In the genomic region with DNA sequence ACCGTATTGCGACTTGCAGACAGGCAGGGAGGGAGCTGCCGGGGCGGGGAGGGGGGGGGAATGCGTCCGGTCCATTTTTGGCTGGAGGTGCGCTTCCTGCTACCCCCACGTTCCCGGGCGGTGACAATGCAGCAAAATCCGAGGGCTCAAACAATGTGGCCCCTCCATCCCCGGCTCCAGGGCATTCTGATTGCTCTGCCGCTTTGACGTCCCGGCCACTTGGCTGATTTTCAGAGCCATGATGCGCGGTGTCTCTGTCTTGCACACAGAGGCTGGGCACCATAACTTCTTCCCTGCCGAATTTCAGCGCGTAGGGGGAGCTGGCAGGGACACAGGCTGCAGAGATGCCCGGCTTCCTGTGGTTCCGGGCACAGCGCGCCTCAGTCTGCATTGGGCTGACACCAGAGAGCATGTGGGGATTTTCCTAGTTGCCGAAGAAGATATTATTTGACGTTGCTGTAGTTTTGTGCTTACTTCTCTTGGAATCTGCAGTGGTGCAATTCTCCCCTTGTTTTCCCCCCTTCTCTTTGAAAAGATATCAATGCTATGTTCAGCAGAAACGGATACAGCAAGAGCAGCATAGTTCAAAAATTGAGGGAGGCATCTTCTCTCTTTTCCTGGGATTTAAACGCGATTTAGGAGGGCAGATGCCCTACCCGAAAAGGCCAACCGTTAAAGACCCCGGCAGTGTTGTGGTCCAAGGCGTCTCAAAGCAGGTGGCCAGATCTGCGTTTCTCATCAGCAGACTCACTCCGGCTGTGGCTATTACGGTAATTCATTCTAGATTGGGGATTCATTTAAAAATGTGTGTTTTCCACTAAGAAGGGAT, we compare ENCODE assay signal across 9 cellular contexts. TPM values are rescaled to one million over a fixed set of nuclear protein-coding genes. Genes with fewer than 3 reads are reported as not detected.
DNase-seq lines count a peak whose midpoint lies in the region; ATAC-seq and TF ChIP-seq lines count a peak whose summit lies in the region.
"Had no signal": no experiment of that assay in that cellular context is flagged by ENCODE, and none has a peak within 500 bp of the region (broad histone marks: within the 10 kb centered on the region; RNA-seq: fewer than 3 reads in every experiment).

No MANE protein-coding gene starts in this region.

- H3K23ac ChIP-seq in H9 (ENCODE audit: insufficient read length, low read depth, low read length) = no peak overlapping the region

- H4K5ac ChIP-seq in H9 (ENCODE audit: insufficient read length, low read depth, low read length) = no peak overlapping the region

- H3K27me3 ChIP-seq in H9 (ENCODE audit: insufficient read depth, low read length) (no peaks in the 10 kb centered on the region), breast epithelium (peaks cover 5 to 64% of the 10 kb centered on the region in 2 donors), Karpas-422 (ENCODE audit: low read length) (no peaks in the 10 kb centered on the region; the same call in 1 of the 2 replicates)

- H3K79me1 ChIP-seq in H9 (ENCODE audit: insufficient read depth, low read depth, low read length, poor library complexity, severe bottlenecking) = no peaks in the 10 kb centered on the region

- peaks cover 10% of the 10 kb centered on the region; the same call in 1 of the 2 replicates for H3K4me1 ChIP-seq in H9 (ENCODE audit: insufficient read depth, low read length)
- H3K4me1 ChIP-seq in breast epithelium = no peaks in the 10 kb centered on the region
- no peaks in the 10 kb centered on the region for H3K4me1 ChIP-seq in mucosa of descending colon (ENCODE audit: low read depth)
- no peaks in the 10 kb centered on the region for H3K4me1 ChIP-seq in Karpas-422 (ENCODE audit: low read length)

- no peak overlapping the region for H2BK15ac ChIP-seq in H9 (ENCODE audit: low read depth, low read length)

- H3K4me3 Mint-ChIP-seq in H9 = peak overlapping the region; percentile 77 to 84

- no peaks in the 10 kb centered on the region for H4K20me1 ChIP-seq in H9 (ENCODE audit: control insufficient read depth, insufficient read depth, insufficient read length)
- no peaks in the 10 kb centered on the region for H4K20me1 ChIP-seq in Karpas-422 (ENCODE audit: insufficient read depth, low read depth, low read length)

- no peak for TF ChIP-seq CTCF in H9 (conservative IDR thresholded peaks at IDR 0.05)
- TF ChIP-seq CTCF in breast epithelium (IDR thresholded peaks at IDR 0.05) = no peak
- TF ChIP-seq CTCF in mucosa of descending colon (IDR thresholded peaks at IDR 0.05) = no peak

- DNase-seq in A172 (ENCODE audit: low spot score) (peak; percentile 14), H9 (no peak), breast epithelium (ENCODE audit: low spot score in 2 of 2) (no peak), mucosa of descending colon (peak in 2 of 3 donors; percentile 23 to 34), RPMI8226 (no peak), Karpas-422 (no peak), SW 1271 (lab: John Stamatoyannopoulos, UW) (no peak), NCI-H187 treated with DMSO at 0.1 percent for 48 hours (lab: John Stamatoyannopoulos, UW) (no peak)

- no peak overlapping the region for H2AK5ac ChIP-seq in H9 (ENCODE audit: insufficient read length, low read length)

- no peaks in the 10 kb centered on the region for H3K9me3 Mint-ChIP-seq in H9

- no peak overlapping the region for H4K91ac ChIP-seq in H9 (ENCODE audit: insufficient read length, low read depth, low read length)

- peaks cover 15% of the 10 kb centered on the region for H3K23me2 ChIP-seq in H9 (ENCODE audit: insufficient read length, low read depth, low read length, poor library complexity, severe bottlenecking)

- WGBS in H9 (ENCODE audit: extremely low coverage, insufficient read length, low lambda C conversion rate) = no CpG with 5 or more reads among the region's 36 CpGs

- H3K4me2 ChIP-seq in H9 (ENCODE audit: insufficient read depth, insufficient read length, low read length) (peak overlapping the region; percentile 54), Karpas-422 (ENCODE audit: low read depth, low read length, poor library complexity, severe bottlenecking) (no peak overlapping the region)

- H3K14ac ChIP-seq in H9 (ENCODE audit: insufficient read depth, low read length) = 0 out of 2 replicates have a peak overlapping the region, but pooled peaks have one; percentile 30

- no peak for TF ChIP-seq POLR2A in breast epithelium (IDR thresholded peaks at IDR 0.05)

- peaks cover 52 to 63% of the 10 kb centered on the region in 2 experiments for H3K4me1 Mint-ChIP-seq in H9

- H3K36me3 ChIP-seq in breast epithelium (no peaks in the 10 kb centered on the region), mucosa of descending colon (ENCODE audit: low read depth) (no peaks in the 10 kb centered on the region), Karpas-422 (ENCODE audit: insufficient read depth, low read length) (no peaks in the 10 kb centered on the region)

- intact Hi-C loops in breast epithelium (cut with DNase I; ENCODE audit: low total_unique reads) (no loop called here), mucosa of descending colon (cut with DNase I, micrococcal nuclease) (no loop called here)

- H3K27me3 Mint-ChIP-seq in H9 (ENCODE audit: low read depth) = peaks cover 24% of the 10 kb centered on the region

- H3T11ph ChIP-seq in H9 (ENCODE audit: low read length) = no peak overlapping the region

- H3K9me3 ChIP-seq in H9 (ENCODE audit: control insufficient read depth, low read depth, low read length) (no peaks in the 10 kb centered on the region), breast epithelium (no peaks in the 10 kb centered on the region), mucosa of descending colon (no peaks in the 10 kb centered on the region), Karpas-422 (ENCODE audit: low read length) (no peaks in the 10 kb centered on the region)

- H2BK20ac ChIP-seq in H9 (ENCODE audit: low read depth, low read length, poor library complexity, severe bottlenecking) = no peak overlapping the region

- H3K56ac ChIP-seq in H9 (ENCODE audit: insufficient read length, low read depth, low read length) = no peak overlapping the region

- no peak overlapping the region for H2BK12ac ChIP-seq in H9 (ENCODE audit: insufficient read length, low read depth, low read length)

- H3K4ac ChIP-seq in H9 (ENCODE audit: low read depth, low read length) = no peak overlapping the region

- ATAC-seq in mucosa of descending colon = no peak

- H3K79me2 ChIP-seq in H9 (ENCODE audit: insufficient read depth, low read length) (peaks cover 7% of the 10 kb centered on the region; the same call in 1 of the 2 replicates), Karpas-422 (ENCODE audit: low read length) (no peaks in the 10 kb centered on the region)

- H4K8ac ChIP-seq in H9 (replicated peaks; ENCODE audit: insufficient read length, low read depth, low read length) = no peak overlapping the region

- no peaks in the 10 kb centered on the region for H3K9me2 ChIP-seq in Karpas-422 (replicated peaks; ENCODE audit: insufficient read depth, low read length)

- no peak overlapping the region for H3K18ac ChIP-seq in H9 (ENCODE audit: insufficient read length, low read depth, low read length)

- no peaks in the 10 kb centered on the region for H3K36me3 Mint-ChIP-seq in H9 (ENCODE audit: insufficient read depth in 1 of 3, low read depth in 3 of 3)

- H3K9ac ChIP-seq in H9 (ENCODE audit: extremely low read depth, insufficient read length, low read length) (peak overlapping the region; percentile 0), Karpas-422 (ENCODE audit: low read length) (no peak overlapping the region)

- H2BK120ac ChIP-seq in H9 (ENCODE audit: low read depth, low read length, poor library complexity, severe bottlenecking) = no peak overlapping the region

- H3K4me3 ChIP-seq in breast epithelium (peak overlapping the region; percentile 32 to 69 (median 56)), mucosa of descending colon (no peak overlapping the region), Karpas-422 (ENCODE audit: low read length) (no peak overlapping the region)

- H2AFZ ChIP-seq in H9 (ENCODE audit: low read length) (no peak overlapping the region), Karpas-422 (ENCODE audit: low read length) (no peak overlapping the region)

- peak overlapping the region in 2 of 3 experiments; percentile 4 to 21; a peak in 1 of 7 replicates for H3K27ac Mint-ChIP-seq in H9

- no peak overlapping the region for H2BK5ac ChIP-seq in H9 (ENCODE audit: insufficient read length, low read length)

- no peak overlapping the region for H3K27ac ChIP-seq in H9 (ENCODE audit: insufficient read length, low read depth, low read length)
- no peak overlapping the region for H3K27ac ChIP-seq in breast epithelium
- H3K27ac ChIP-seq in Karpas-422 (ENCODE audit: low read length) = no peak overlapping the region

RNA-seq across cellular contexts. Expression of gene HECW1, which starts 1.4 kb away (rescaled TPM):
- 26.5 and 36.2 TPM in 2 replicates for total RNA-seq in A172 (2014; rRNA removed; shearing (Covaris generic))
- total RNA-seq in H9 (2021) (4.5 and 5.0 TPM in 2 replicates), breast epithelium (1 to 10 TPM in 1 of 3 donors, under 1 TPM in 2; 0.48 to 1.9 (median 0.66) TPM), mucosa of descending colon (1 to 10 TPM in 2 of 3 donors, under 1 TPM in 1; 0.76 to 1.6 (median 1.2) TPM)
- total RNA-seq in Karpas-422 (2014; rRNA removed; shearing (Covaris generic); ENCODE audit: low replicate concordance) = not detected in 2 replicates
- total RNA-seq: skeletal muscle tissue had no signal

Comparison
In these comparisons a context has a peak if more than half of its experiments do, and no peak if none do; other contexts are left out.
1. DNase-seq: peak in A172 (single experiment) and mucosa of descending colon (2 of 3); none in H9 (single experiment), breast epithelium (0 of 2), RPMI8226 (single experiment), Karpas-422 (single experiment), SW 1271 (0 of 2) and NCI-H187 treated with DMSO at 0.1 percent for 48 hours (single experiment).
2. H3K4me3 ChIP-seq: peak in breast epithelium (3 of 3); none in mucosa of descending colon (single experiment) and Karpas-422 (single experiment).